8 cellular contexts compared by ENCODE assay signal in the genomic region with DNA sequence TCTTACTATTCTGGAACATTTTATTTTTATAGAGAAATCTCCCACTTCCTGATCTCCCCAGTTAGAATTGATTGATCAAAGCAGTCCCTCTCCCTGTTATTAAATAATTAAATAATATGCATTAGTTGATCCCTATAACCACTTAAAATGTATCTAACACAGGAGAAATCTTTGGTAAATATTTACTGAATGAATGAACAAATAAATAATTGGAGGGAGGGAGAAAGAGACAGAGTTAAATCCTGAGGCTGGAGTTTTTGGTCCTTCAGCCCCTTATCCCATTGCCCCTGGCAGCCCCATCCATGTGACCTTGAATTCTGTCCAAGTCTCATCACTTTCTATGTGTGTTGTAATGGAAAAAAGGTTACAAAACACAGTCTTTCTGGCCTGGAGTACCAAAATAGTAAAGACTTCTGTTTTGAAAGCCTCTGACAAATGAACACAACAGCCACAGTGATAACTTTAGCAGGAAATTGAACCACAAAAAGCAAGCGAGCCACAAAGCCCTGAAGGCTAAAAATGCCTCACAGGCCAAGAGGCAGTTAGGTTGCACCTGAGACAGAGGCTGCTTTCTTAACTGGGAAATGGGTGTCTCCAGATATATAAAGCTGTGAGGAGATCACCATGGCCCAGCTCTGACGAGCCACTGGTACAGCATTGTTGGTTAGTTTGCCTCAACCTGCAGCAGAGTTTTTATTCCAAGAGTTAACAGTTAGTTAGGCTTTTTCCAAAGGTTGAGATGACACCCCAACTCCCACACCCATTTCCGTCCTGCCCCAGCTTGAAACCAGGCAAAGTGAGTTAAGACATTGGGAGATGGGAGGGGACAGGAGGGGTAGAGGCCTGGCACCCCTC. TPM values are rescaled to one million over a fixed set of nuclear protein-coding genes. Genes with fewer than 3 reads are reported as not detected.
DNase-seq lines count a peak whose midpoint lies in the region; ATAC-seq, FAIRE-seq and TF ChIP-seq lines count a peak whose summit lies in the region.

No MANE protein-coding gene starts in this region.

- H3K9me3 ChIP-seq in H9 (ENCODE audit: control insufficient read depth, low read depth, low read length) (no peaks in the 10 kb centered on the region), kidney (ENCODE audit: control insufficient read depth in 1 of 2, low read length in 2 of 2) (no peaks in the 10 kb centered on the region)

- H4K5ac ChIP-seq in H9 (ENCODE audit: insufficient read length, low read depth, low read length), result no peak overlapping the region

- no peak overlapping the region for H2BK15ac ChIP-seq in H9 (ENCODE audit: low read depth, low read length)

- H4K8ac ChIP-seq in H9 (replicated peaks; ENCODE audit: insufficient read length, low read depth, low read length), result no peak overlapping the region

- no peak overlapping the region for H2BK5ac ChIP-seq in H9 (ENCODE audit: insufficient read length, low read length)

- no peaks in the 10 kb centered on the region for H3K79me2 ChIP-seq in H9 (ENCODE audit: insufficient read depth, low read length)

- H3K18ac ChIP-seq in H9 (ENCODE audit: insufficient read length, low read depth, low read length), result no peak overlapping the region

- H2BK120ac ChIP-seq in H9 (ENCODE audit: low read depth, low read length, poor library complexity, severe bottlenecking), result no peak overlapping the region

- H3K56ac ChIP-seq in H9 (ENCODE audit: insufficient read length, low read depth, low read length), result no peak overlapping the region

- FAIRE-seq in kidney (lab: Jason Lieb, UNC), result no peak

- ATAC-seq in GM21390 (IDR thresholded peaks at IDR 0.05; ENCODE audit: unreplicated experiment) (peak; percentile 83), HG03575 (IDR thresholded peaks at IDR 0.05; ENCODE audit: extremely low read depth, insufficient number of reproducible peaks, low FRiP score, unreplicated experiment) (peak; percentile 84), natural killer cell (peak; percentile 73 to 90 (median 76))

- H3K4ac ChIP-seq in H9 (ENCODE audit: low read depth, low read length), result no peak overlapping the region

- peak overlapping the region; percentile 96 for H3K27ac Mint-ChIP-seq in activated naive CD8-positive, alpha-beta T cell
- peak overlapping the region; percentile 69 to 79 for H3K27ac Mint-ChIP-seq in natural killer cell
- no peak overlapping the region for H3K27ac Mint-ChIP-seq in H9

- peaks cover 100% of the 10 kb centered on the region for H3K4me1 Mint-ChIP-seq in activated naive CD8-positive, alpha-beta T cell (ENCODE audit: low read depth)
- H3K4me1 Mint-ChIP-seq in natural killer cell, result peaks cover 57 to 62% of the 10 kb centered on the region in 2 donors
- H3K4me1 Mint-ChIP-seq in H9, result peaks cover 18 to 23% of the 10 kb centered on the region in 2 experiments

- no peak overlapping the region for H2AFZ ChIP-seq in H9 (ENCODE audit: low read length)

- H3K4me3 Mint-ChIP-seq in activated naive CD8-positive, alpha-beta T cell, result peak overlapping the region; percentile 85
- H3K4me3 Mint-ChIP-seq in natural killer cell (peak overlapping the region; percentile 74), H9 (no peak overlapping the region)

- peaks cover 16% of the 10 kb centered on the region for H3K36me3 Mint-ChIP-seq in activated naive CD8-positive, alpha-beta T cell
- H3K36me3 Mint-ChIP-seq in natural killer cell (no peaks in the 10 kb centered on the region), H9 (ENCODE audit: insufficient read depth in 1 of 3, low read depth in 3 of 3) (no peaks in the 10 kb centered on the region)

- WGBS in H9 (ENCODE audit: extremely low coverage, insufficient read length, low lambda C conversion rate), result no CpG with 5 or more reads among the region's 3 CpGs

- no peak for TF ChIP-seq CTCF in GM10248 (IDR thresholded peaks at IDR 0.05; ENCODE audit: control extremely low read depth, extremely low read depth, low read depth, missing control alignments)
- TF ChIP-seq CTCF in natural killer cell (IDR thresholded peaks at IDR 0.05), result no peak
- TF ChIP-seq CTCF in H9 (conservative IDR thresholded peaks at IDR 0.05), result no peak
- no peak for TF ChIP-seq CTCF in kidney (IDR thresholded peaks at IDR 0.05; ENCODE audit: borderline replicate concordance, extremely low read depth, insufficient read depth)

- H2BK20ac ChIP-seq in H9 (ENCODE audit: low read depth, low read length, poor library complexity, severe bottlenecking), result no peak overlapping the region

- H3K9me3 Mint-ChIP-seq in activated naive CD8-positive, alpha-beta T cell (ENCODE audit: low read depth), result no peaks in the 10 kb centered on the region
- H3K9me3 Mint-ChIP-seq in natural killer cell (no peaks in the 10 kb centered on the region), H9 (no peaks in the 10 kb centered on the region)

- no peaks in the 10 kb centered on the region for H4K20me1 ChIP-seq in H9 (ENCODE audit: control insufficient read depth, insufficient read depth, insufficient read length)

- H3T11ph ChIP-seq in H9 (ENCODE audit: low read length), result no peak overlapping the region

- H3K4me2 ChIP-seq in H9 (ENCODE audit: insufficient read depth, insufficient read length, low read length), result no peak overlapping the region

- no peak overlapping the region for H2AK5ac ChIP-seq in H9 (ENCODE audit: insufficient read length, low read length)

- H3K27ac ChIP-seq in H9 (ENCODE audit: insufficient read length, low read depth, low read length) (no peak overlapping the region), kidney (ENCODE audit: low read depth in 2 of 2, low read length in 2 of 2) (peak overlapping the region in 1 of 2 donors; percentile 35)

- no peak overlapping the region for H3K4me3 ChIP-seq in kidney (ENCODE audit: low read length in 2 of 2)

- H3K23ac ChIP-seq in H9 (ENCODE audit: insufficient read length, low read depth, low read length), result no peak overlapping the region

- intact Hi-C loops in natural killer cell (cut with micrococcal nuclease), result no loop called here
- intact Hi-C loops in kidney (cut with DNase I), result no loop called here

- peak; percentile 51 for DNase-seq in GM10248 (ENCODE audit: extremely low spot score)
- no peak for DNase-seq in natural killer cell
- DNase-seq in H9, result no peak
- DNase-seq in kidney, result no peak
- DNase-seq in NCI-H2081 treated with DMSO at 0.1 percent for 48 hours (lab: John Stamatoyannopoulos, UW), result no peak

- no peak overlapping the region for H3K14ac ChIP-seq in H9 (ENCODE audit: insufficient read depth, low read length)

- H3K4me1 ChIP-seq in H9 (ENCODE audit: insufficient read depth, low read length) (peaks cover 11% of the 10 kb centered on the region; the same call in 1 of the 2 replicates), kidney (ENCODE audit: control insufficient read depth in 1 of 2, insufficient read depth in 1 of 2, low read depth in 1 of 2, low read length in 2 of 2) (peaks cover 3 to 7% of the 10 kb centered on the region in 2 donors)

- H2BK12ac ChIP-seq in H9 (ENCODE audit: insufficient read length, low read depth, low read length), result no peak overlapping the region

- H3K27me3 ChIP-seq in H9 (ENCODE audit: insufficient read depth, low read length), result no peaks in the 10 kb centered on the region

- H3K23me2 ChIP-seq in H9 (ENCODE audit: insufficient read length, low read depth, low read length, poor library complexity, severe bottlenecking), result no peaks in the 10 kb centered on the region

- H3K9ac ChIP-seq in H9 (ENCODE audit: extremely low read depth, insufficient read length, low read length) (no peak overlapping the region), kidney (ENCODE audit: low read length in 2 of 2) (no peak overlapping the region)

- no peaks in the 10 kb centered on the region for H3K27me3 Mint-ChIP-seq in activated naive CD8-positive, alpha-beta T cell
- H3K27me3 Mint-ChIP-seq in natural killer cell (ENCODE audit: low read depth in 2 of 2) (peaks cover 44 to 59% of the 10 kb centered on the region in 2 donors), H9 (ENCODE audit: low read depth) (no peaks in the 10 kb centered on the region)

- no peaks in the 10 kb centered on the region for H3K79me1 ChIP-seq in H9 (ENCODE audit: insufficient read depth, low read depth, low read length, poor library complexity, severe bottlenecking)

- H4K91ac ChIP-seq in H9 (ENCODE audit: insufficient read length, low read depth, low read length), result no peak overlapping the region

- POLR2A ChIA-PET in GM10248 (lab: Yijun Ruan, JAX), result interaction anchor here (1.2 kb wide), 1 partner anchor 217 kb away, joined by 6 read pairs; no protein-coding TSS in a partner anchor

- H3K36me3 ChIP-seq in kidney (ENCODE audit: control insufficient read depth in 1 of 2, insufficient read depth in 2 of 2, low read length in 2 of 2), result no peaks in the 10 kb centered on the region

- CTCF ChIA-PET in GM10248 (lab: Yijun Ruan, JAX), result interaction anchor here (1.0 to 7.7 kb wide), 5 partner anchors 11 to 137 kb away, joined by 3 to 74 read pairs (median 10); partner anchors contain the start of gene NT5E

RNA-seq across cellular contexts. Expression of gene NT5E, which starts 11.3 kb away (rescaled TPM):
- under 1 TPM in 2 of 3 donors, not detected in 1; 0.57 to 0.70 TPM for total RNA-seq in natural killer cell
- 0.33 and 0.52 TPM in 2 replicates for total RNA-seq in H9 (2021)
- total RNA-seq in kidney, result 41.0 TPM
- 13.1 TPM for polyA plus RNA-seq in kidney (ENCODE audit: insufficient read depth, low read depth, low replicate concordance)

Comparison
In these comparisons a context has a peak if more than half of its experiments do, and no peak if none do; other contexts are left out.
1. H3K27ac Mint-ChIP-seq: peak in activated naive CD8-positive, alpha-beta T cell (single experiment) and natural killer cell (2 of 2); none in H9 (0 of 3).
2. H3K4me3 Mint-ChIP-seq: peak in activated naive CD8-positive, alpha-beta T cell (single experiment) and natural killer cell (single experiment); none in H9 (0 of 2).
3. RNA of gene NT5E, which starts 11.3 kb away (total RNA-seq): 41.0 TPM in kidney (single experiment); 0.57 to 0.70 TPM in natural killer cell and 0.33 to 0.52 TPM in H9; every median in the first group is over 10 times any median in the second.
4. Peak in every context shown above with its lines, with median percentiles within 50 percentile points of each other: ATAC-seq.